Comparison of ENCODE assay signal across 29 cellular contexts in the genomic region with DNA sequence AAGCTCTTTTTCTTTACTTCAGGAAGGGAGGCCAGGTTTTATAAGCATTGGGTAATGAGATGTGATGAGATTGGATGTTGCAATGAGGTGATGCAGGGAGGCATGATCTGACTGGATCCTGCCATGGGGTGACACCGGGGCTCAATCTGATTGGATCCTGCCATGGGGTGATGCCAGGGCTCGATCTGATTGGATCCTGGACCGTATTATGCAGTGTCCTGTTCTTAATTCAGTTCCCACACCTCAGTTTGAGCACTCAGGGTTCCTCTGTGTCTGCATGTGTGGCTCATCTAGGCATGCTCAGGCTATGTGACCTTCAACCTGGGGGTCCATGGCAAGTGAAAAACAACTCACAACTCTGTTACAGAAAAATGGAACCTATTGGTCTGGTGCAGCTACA.
"Had no signal": no experiment of that assay in that cellular context is flagged by ENCODE, and none has a peak within 500 bp of the region (broad histone marks: within the 10 kb centered on the region; RNA-seq: fewer than 3 reads in every experiment).

No MANE protein-coding gene starts in this region.

- H3K4me2 ChIP-seq: PC-9 had no signal

- H3K4me3 ChIP-seq: adrenal gland, body of pancreas, breast epithelium, PC-9, SK-N-MC had no signal

- H3K9me3 Mint-ChIP-seq: activated CD4-positive, alpha-beta T cell treated with anti-CD3 and anti-CD28 coated beads, Interleukin-2, amount 10 ng/mL, durations not matched to agents 7 days and 5 days; activated naive CD4-positive, alpha-beta T cell treated with anti-CD3 and anti-CD28 coated beads for 36 hours; activated naive CD4-positive, alpha-beta T cell treated with anti-CD3 and anti-CD28 coated beads, Interleukin-2, amount 50 U/mL, for 72 hours; activated T-cell treated with anti-CD3 and anti-CD28 coated beads, Interleukin-2, amount 50 U/mL, for 4 hours had no signal

- H3K27me3 ChIP-seq: adrenal gland, body of pancreas, breast epithelium had no signal

- H3K27ac ChIP-seq: adrenal gland, body of pancreas, breast epithelium, PC-9, SK-N-MC had no signal

- H3K27me3 Mint-ChIP-seq: activated CD4-positive, alpha-beta T cell treated with anti-CD3 and anti-CD28 coated beads for 36 hours; activated CD4-positive, alpha-beta T cell treated with anti-CD3 and anti-CD28 coated beads, Interleukin-2, amount 10 ng/mL, durations not matched to agents 7 days and 5 days had no signal

- H3K9me3 ChIP-seq: adrenal gland, body of pancreas, breast epithelium had no signal

- H3K27ac Mint-ChIP-seq: activated CD4-positive, alpha-beta T cell treated with anti-CD3 and anti-CD28 coated beads for 36 hours; activated CD4-positive, alpha-beta T cell treated with anti-CD3 and anti-CD28 coated beads, Interleukin-2, amount 10 ng/mL, durations not matched to agents 7 days and 5 days; activated CD8-positive, alpha-beta T cell treated with anti-CD3 and anti-CD28 coated beads, Interleukin-2, amount 10 ng/mL, durations not matched to agents 7 days and 5 days; activated naive CD4-positive, alpha-beta T cell treated with anti-CD3 and anti-CD28 coated beads for 36 hours; activated T-helper 1 cell treated with anti-CD3 and anti-CD28 coated beads, Interleukin-12 subunit alpha, Interleukin-12 subunit beta, Interleukin-2, Interleukin-4 antibody, amounts not matched to agents 30 ng/mL and 10 ng/mL and 1 ng/mL, durations not matched to agents 14 hours and 24 hours and 36 hours; IgD-negative memory B cell; T-helper 1 cell treated with Interleukin-12 subunit alpha and Interleukin-12 subunit beta and Interleukin-4 antibody, amounts not matched to agents 30 μg/mL and 1 μg/mL, for 36 hours; T-helper 2 cell treated with Interferon-gamma antibody and Interleukin-4, amounts not matched to agents 5 μg/mL and 100 μg/mL, for 36 hours had no signal

- H3K36me3 ChIP-seq: adrenal gland, breast epithelium had no signal

- H3K4me1 ChIP-seq: adrenal gland, body of pancreas, breast epithelium had no signal

- DNase-seq: activated CD4-positive, alpha-beta T cell treated with anti-CD3 and anti-CD28 coated beads for 36 hours; activated CD4-positive, alpha-beta T cell treated with anti-CD3 and anti-CD28 coated beads, Interleukin-2, amount 10 ng/mL, durations not matched to agents 7 days and 5 days; activated CD4-positive, alpha-beta T cell treated with anti-CD3 and anti-CD28 coated beads, Interleukin-2, amount 50 U/mL, for 48 hours; activated CD8-positive, alpha-beta T cell treated with anti-CD3 and anti-CD28 coated beads, Interleukin-2, amount 10 ng/mL, durations not matched to agents 7 days and 5 days; activated gamma-delta T cell treated with Interleukin-2 at 50 U/mL for 16 hours; activated naive CD4-positive, alpha-beta T cell treated with anti-CD3 and anti-CD28 coated beads for 36 hours; activated T-cell treated with anti-CD3 and anti-CD28 coated beads, Interleukin-2, amount 50 U/mL, for 4 hours; adrenal gland; body of pancreas; Kasumi-1; KG1; MM.1S; MV-4-11; NCI-H1105; NCI-H1417 treated with DMSO at 0.1 percent for 48 hours; NCI-H187 treated with DMSO at 0.1 percent for 48 hours; NCI-H2081; NCI-H226; NCI-H524 treated with DMSO at 0.1 percent for 48 hours; NK-92 treated with Interleukin-12 subunit alpha and Interleukin-12 subunit beta, amount 100 ng/mL, for 24 hours; PC-9; Right ventricle myocardium superior had no signal

- H3K36me3 Mint-ChIP-seq: IgD-negative memory B cell had no signal

- H3K4me1 Mint-ChIP-seq: activated CD4-positive, alpha-beta T cell treated with anti-CD3 and anti-CD28 coated beads for 36 hours; activated CD4-positive, alpha-beta T cell treated with anti-CD3 and anti-CD28 coated beads, Interleukin-2, amount 10 ng/mL, durations not matched to agents 7 days and 5 days; IgD-negative memory B cell had no signal

- H2AFZ ChIP-seq: PC-9 had no signal

- ATAC-seq: activated CD4-positive, alpha-beta T cell treated with anti-CD3 and anti-CD28 coated beads for 36 hours; activated CD8-positive, alpha-beta T cell treated with anti-CD3 and anti-CD28 coated beads, Interleukin-2, amount 10 ng/mL, durations not matched to agents 7 days and 5 days; activated naive CD4-positive, alpha-beta T cell treated with anti-CD3 and anti-CD28 coated beads, Interleukin-2, amount 50 U/mL, for 72 hours; activated T-cell treated with anti-CD3 and anti-CD28 coated beads, Interleukin-2, amount 50 U/mL, for 4 hours; body of pancreas had no signal

- H3K4me3 Mint-ChIP-seq: activated CD4-positive, alpha-beta T cell treated with anti-CD3 and anti-CD28 coated beads for 36 hours; activated CD4-positive, alpha-beta T cell treated with anti-CD3 and anti-CD28 coated beads, Interleukin-2, amount 10 ng/mL, durations not matched to agents 7 days and 5 days; activated CD8-positive, alpha-beta T cell treated with anti-CD3 and anti-CD28 coated beads, Interleukin-2, amount 10 ng/mL, durations not matched to agents 7 days and 5 days; activated naive CD4-positive, alpha-beta T cell treated with anti-CD3 and anti-CD28 coated beads for 36 hours; activated T-cell treated with anti-CD3 and anti-CD28 coated beads, Interleukin-2, amount 50 U/mL, for 4 hours; activated T-helper 1 cell treated with anti-CD3 and anti-CD28 coated beads, Interleukin-12 subunit alpha, Interleukin-12 subunit beta, Interleukin-2, Interleukin-4 antibody, amounts not matched to agents 30 ng/mL and 10 ng/mL and 1 ng/mL, durations not matched to agents 14 hours and 24 hours and 36 hours; IgD-negative memory B cell; T-helper 1 cell treated with Interleukin-12 subunit alpha and Interleukin-12 subunit beta and Interleukin-4 antibody, amounts not matched to agents 30 μg/mL and 1 μg/mL, for 36 hours; T-helper 2 cell treated with Interferon-gamma antibody and Interleukin-4, amounts not matched to agents 5 μg/mL and 100 μg/mL, for 36 hours had no signal
